Comparison of ENCODE assay signal across 29 cellular contexts in genomic region chr12:46824709-46825108, GRCh38. TPM values are rescaled to one million over a fixed set of nuclear protein-coding genes. Genes with fewer than 3 reads are reported as not detected.
"Had no signal": no experiment of that assay in that cellular context is flagged by ENCODE, and none has a peak within 500 bp of the region (broad histone marks: within the 10 kb centered on the region; RNA-seq: fewer than 3 reads in every experiment).

No MANE protein-coding gene starts in this region.

- H3K9me3 Mint-ChIP-seq: activated CD4-positive, alpha-beta memory T cell treated with anti-CD3 and anti-CD28 coated beads for 36 hours; activated naive CD4-positive, alpha-beta T cell treated with anti-CD3 and anti-CD28 coated beads, Interleukin-2, amount 50 U/mL, for 24 hours; activated naive CD8-positive, alpha-beta T cell treated with anti-CD3 and anti-CD28 coated beads, Interleukin-2, amount 50 U/mL, for 24 hours; activated T-cell treated with anti-CD3 and anti-CD28 coated beads, Interleukin-2, amount 50 U/mL, for 4 hours; activated T-helper 2 cell treated with anti-CD3 and anti-CD28 coated beads, Interferon-gamma antibody, Interleukin-2, Interleukin-4, amounts not matched to agents 10 μg/mL and 5 μg/mL and 100 μg/mL, durations not matched to agents 14 hours and 24 hours and 36 hours; endodermal cell had no signal

- H3K27ac Mint-ChIP-seq: activated CD4-positive, alpha-beta memory T cell treated with anti-CD3 and anti-CD28 coated beads for 36 hours; activated naive CD4-positive, alpha-beta T cell treated with anti-CD3 and anti-CD28 coated beads, Interleukin-2, amount 50 U/mL, for 24 hours; activated naive CD8-positive, alpha-beta T cell treated with anti-CD3 and anti-CD28 coated beads, Interleukin-2, amount 50 U/mL, for 24 hours; activated T-helper 2 cell treated with anti-CD3 and anti-CD28 coated beads, Interferon-gamma antibody, Interleukin-2, Interleukin-4, amounts not matched to agents 10 μg/mL and 5 μg/mL and 100 μg/mL, durations not matched to agents 14 hours and 24 hours and 36 hours; endodermal cell; immature natural killer cell; nephron progenitor cell; T-helper 17 cell had no signal

- H3K4me3 ChIP-seq: lower lobe of right lung, ovary, right atrium auricular region, testis, vagina had no signal

- H3K27me3 ChIP-seq: ovary, right atrium auricular region, testis, vagina had no signal

- ATAC-seq: activated CD4-positive, CD25-positive, alpha-beta regulatory T cell treated with anti-CD3 and anti-CD28 coated beads, Interleukin-2, amount 50 U/mL, for 24 hours; activated naive CD8-positive, alpha-beta T cell treated with anti-CD3 and anti-CD28 coated beads, Interleukin-2, amount 50 U/mL, for 24 hours; activated T-cell treated with anti-CD3 and anti-CD28 coated beads, Interleukin-2, amount 50 U/mL, for 4 hours; esophagus mucosa; lower lobe of right lung; stimulated activated naive CD8-positive, alpha-beta T cell treated with anti-CD3 and anti-CD28 coated beads, Interleukin-15, Interleukin-2, amounts not matched to agents 100 U/mL and 50 U/mL, for 24 hours; T-helper 17 cell had no signal

- H3K4me3 Mint-ChIP-seq: activated CD4-positive, alpha-beta memory T cell treated with anti-CD3 and anti-CD28 coated beads for 36 hours; activated naive CD4-positive, alpha-beta T cell treated with anti-CD3 and anti-CD28 coated beads, Interleukin-2, amount 50 U/mL, for 24 hours; activated naive CD8-positive, alpha-beta T cell treated with anti-CD3 and anti-CD28 coated beads, Interleukin-2, amount 50 U/mL, for 24 hours; activated T-cell treated with anti-CD3 and anti-CD28 coated beads, Interleukin-2, amount 50 U/mL, for 4 hours; endodermal cell; immature natural killer cell; T-helper 17 cell had no signal

- H3K4me1 Mint-ChIP-seq: activated naive CD4-positive, alpha-beta T cell treated with anti-CD3 and anti-CD28 coated beads, Interleukin-2, amount 50 U/mL, for 24 hours; activated naive CD8-positive, alpha-beta T cell treated with anti-CD3 and anti-CD28 coated beads, Interleukin-2, amount 50 U/mL, for 24 hours; immature natural killer cell had no signal

- H3K36me3 Mint-ChIP-seq: activated CD4-positive, alpha-beta memory T cell treated with anti-CD3 and anti-CD28 coated beads for 36 hours; activated naive CD4-positive, alpha-beta T cell treated with anti-CD3 and anti-CD28 coated beads, Interleukin-2, amount 50 U/mL, for 24 hours had no signal

- H3K9me3 ChIP-seq: lower lobe of right lung, neutrophil, ovary, right atrium auricular region, testis, vagina had no signal

- H3K27ac ChIP-seq: lower lobe of right lung, neutrophil, ovary, right atrium auricular region, testis, vagina, WERI-Rb-1 had no signal

- H3K4me1 ChIP-seq: lower lobe of right lung, right atrium auricular region, testis had no signal

- H3K36me3 ChIP-seq: lower lobe of right lung, neutrophil, ovary, right atrium auricular region, vagina, WERI-Rb-1 had no signal

- DNase-seq: activated CD4-positive, alpha-beta memory T cell treated with anti-CD3 and anti-CD28 coated beads for 36 hours; activated CD4-positive, alpha-beta T cell treated with anti-CD3 and anti-CD28 coated beads for 48 hours; activated CD8-positive, alpha-beta memory T cell treated with anti-CD3 and anti-CD28 coated beads, Interleukin-2, amount 50 U/mL, for 48 hours; activated naive CD8-positive, alpha-beta T cell treated with anti-CD3 and anti-CD28 coated beads, Interleukin-2, amount 50 U/mL, for 24 hours; activated T-cell treated with anti-CD3 and anti-CD28 coated beads, Interleukin-2, amount 50 U/mL, for 4 hours; amygdala; caudate nucleus; endodermal cell; head of caudate nucleus; hypothalamus; immature natural killer cell; kidney; lower lobe of right lung; mesendoderm; nephron progenitor cell; ovary; stimulated activated CD4-positive, alpha-beta T cell treated with anti-CD3 and anti-CD28 coated beads, Interleukin-2, amount 100 ng/mL, for 48 hours; stimulated activated naive CD8-positive, alpha-beta T cell treated with anti-CD3 and anti-CD28 coated beads, Interleukin-15, Interleukin-2, amounts not matched to agents 100 U/mL and 50 U/mL, for 24 hours; T-helper 17 cell; T1000; testis; WERI-Rb-1 had no signal

RNA-seq across cellular contexts. Expression of gene SLC38A4, which starts 1.1 kb away (rescaled TPM):
- total RNA-seq: activated CD4-positive, alpha-beta memory T cell treated with anti-CD3 and anti-CD28 coated beads for 36 hours; activated T-helper 2 cell treated with anti-CD3 and anti-CD28 coated beads, Interferon-gamma antibody, Interleukin-2, Interleukin-4, amounts not matched to agents 10 μg/mL and 5 μg/mL and 100 μg/mL, durations not matched to agents 14 hours and 24 hours and 36 hours; T-helper 17 cell; vagina had no signal
- polyA plus RNA-seq: immature natural killer cell had no signal
